10 cellular contexts compared by ENCODE assay signal in genomic region chr11:35927730-35928129, GRCh38. TPM values are rescaled to one million over a fixed set of nuclear protein-coding genes. Genes with fewer than 3 reads are reported as not detected.
DNase-seq lines count a peak whose midpoint lies in the region; ATAC-seq and FAIRE-seq lines count a peak whose summit lies in the region.
"Had no signal": no experiment of that assay in that cellular context is flagged by ENCODE, and none has a peak within 500 bp of the region (broad histone marks: within the 10 kb centered on the region; RNA-seq: fewer than 3 reads in every experiment).

No MANE protein-coding gene starts in this region.

- no peak for FAIRE-seq in small intestine (lab: Jason Lieb, UNC)

- H3K9me3 ChIP-seq in small intestine (ENCODE audit: control insufficient read depth, low read depth), result no peaks in the 10 kb centered on the region

- DNase-seq in HS-5 (ENCODE audit: low read depth) (peak; percentile 41), SKM-1 treated with dmso at 0.1 percent for 144 hours (lab: John Stamatoyannopoulos, UW; ENCODE audit: unreplicated experiment) (peak; percentile 76), left cardiac atrium (peak; percentile 51), small intestine (peak; percentile 85)
- DNase-seq: activated CD4-positive, alpha-beta T cell treated with anti-CD3 and anti-CD28 coated beads, Interleukin-2, amount 10 ng/mL, durations not matched to agents 24 days and 14 days; naive B cell had no signal

- ATAC-seq in left cardiac atrium (peak; percentile 88 to 90), HG02678 (IDR thresholded peaks at IDR 0.05; ENCODE audit: unreplicated experiment) (no peak), HG02588 (IDR thresholded peaks at IDR 0.05; ENCODE audit: unreplicated experiment) (no peak), HG03039 (IDR thresholded peaks at IDR 0.05; ENCODE audit: unreplicated experiment) (no peak), HG03520 (IDR thresholded peaks at IDR 0.05; ENCODE audit: unreplicated experiment) (no peak)

- no peaks in the 10 kb centered on the region for H3K36me3 ChIP-seq in small intestine (ENCODE audit: control insufficient read depth in 2 of 2, insufficient read depth in 2 of 2, low read length in 2 of 2)

- H3K4me1 ChIP-seq in small intestine (ENCODE audit: control insufficient read depth in 2 of 2, insufficient read depth in 1 of 2, low read depth in 1 of 2, low read length in 1 of 2), result peaks cover 0 to 3% of the 10 kb centered on the region in 2 donors

- 12 to 55% (median 28%) methylated on average over 10 of the region's 10 CpGs for WGBS in small intestine, 3 donors

- intact Hi-C loops in left cardiac atrium (cut with DNase I), result no loop called here

- no peak overlapping the region for H3K27ac ChIP-seq in small intestine (ENCODE audit: low read depth in 1 of 2, low read length in 1 of 2)

- H3K4me3 ChIP-seq in small intestine (ENCODE audit: low read depth in 1 of 2, low read length in 2 of 2), result no peak overlapping the region

- no peaks in the 10 kb centered on the region for H3K27me3 ChIP-seq in small intestine (ENCODE audit: control insufficient read depth in 2 of 2, insufficient read depth in 2 of 2, low read length in 2 of 2)

RNA-seq across cellular contexts. Expression of gene LDLRAD3, which starts 16.1 kb away (rescaled TPM):
- total RNA-seq in left cardiac atrium, result 10 to 100 TPM in 1 of 2 donors, 1 to 10 TPM in 1; 4.7 to 10.8 TPM
- 1 to 10 TPM in 1 of 3 donors, under 1 TPM in 2; 0.22 to 6.2 (median 0.81) TPM for polyA plus RNA-seq in small intestine

Comparison
In these comparisons a context has a peak if more than half of its experiments do, and no peak if none do; other contexts are left out.
1. ATAC-seq: peak in left cardiac atrium (2 of 2); none in HG02678 (single experiment), HG02588 (single experiment), HG03039 (single experiment) and HG03520 (single experiment).
2. Peak in every context shown above with its lines, with median percentiles within 50 percentile points of each other: DNase-seq.